9 cellular contexts compared by ENCODE assay signal in the genomic region with DNA sequence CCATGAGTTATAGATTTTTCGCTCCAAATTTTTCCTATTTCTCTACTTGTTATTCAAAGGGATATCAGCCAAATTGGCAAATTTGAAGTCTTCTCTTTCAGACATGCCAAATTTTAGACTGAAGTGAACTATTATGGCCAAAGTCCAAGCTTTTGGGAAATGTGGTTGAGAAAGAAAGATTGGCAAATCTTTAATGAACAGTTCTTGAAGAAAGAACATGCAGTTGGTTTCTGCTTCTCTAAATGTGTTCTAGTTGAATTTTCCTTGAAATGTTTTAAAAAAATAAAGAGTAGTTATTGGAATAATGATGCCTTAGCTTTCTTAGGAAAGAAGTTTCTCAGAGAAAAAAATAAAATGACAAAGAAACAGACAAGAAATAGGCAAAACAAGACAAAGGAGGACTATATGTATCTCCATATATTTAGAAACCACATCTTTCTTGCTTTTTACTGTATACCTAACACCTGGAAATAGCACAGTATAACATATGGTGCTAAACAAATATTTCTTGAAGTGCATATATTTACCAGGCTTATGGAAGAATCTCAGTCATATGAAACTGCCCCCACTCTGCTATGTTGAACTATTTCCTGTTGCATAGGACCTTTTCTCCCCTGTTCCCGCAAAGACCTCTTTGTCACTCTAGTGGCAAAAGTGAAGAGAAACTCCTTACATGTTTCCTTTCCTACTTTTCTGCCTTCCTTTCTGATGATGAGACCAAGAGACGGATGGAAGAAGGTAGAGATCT.
DNase-seq lines count a peak whose midpoint lies in the region; ATAC-seq and TF ChIP-seq lines count a peak whose summit lies in the region.
"Had no signal": no experiment of that assay in that cellular context is flagged by ENCODE, and none has a peak within 500 bp of the region (broad histone marks: within the 10 kb centered on the region; RNA-seq: fewer than 3 reads in every experiment).

No MANE protein-coding gene starts in this region.

- H3K4me3 Mint-ChIP-seq in stimulated activated naive CD8-positive, alpha-beta T cell treated with anti-CD3 and anti-CD28 coated beads, Interleukin-15, Interleukin-2, amounts not matched to agents 100 ng/mL and 50 ng/mL, for 24 hours: no peak overlapping the region
- no peak overlapping the region for H3K4me3 Mint-ChIP-seq in stimulated activated naive CD8-positive, alpha-beta T cell treated with anti-CD3 and anti-CD28 coated beads, Interleukin-15, amount 100 ng/mL, for 72 hours
- no peak overlapping the region for H3K4me3 Mint-ChIP-seq in activated CD4-positive, alpha-beta T cell treated with anti-CD3 and anti-CD28 coated beads, Interleukin-2, amount 10 ng/mL, durations not matched to agents 24 days and 14 days

- H3K4me1 Mint-ChIP-seq in stimulated activated naive CD8-positive, alpha-beta T cell treated with anti-CD3 and anti-CD28 coated beads, Interleukin-15, Interleukin-2, amounts not matched to agents 100 ng/mL and 50 ng/mL, for 24 hours (ENCODE audit: low read depth): peaks cover 5% of the 10 kb centered on the region
- no peaks in the 10 kb centered on the region for H3K4me1 Mint-ChIP-seq in stimulated activated naive CD8-positive, alpha-beta T cell treated with anti-CD3 and anti-CD28 coated beads, Interleukin-15, amount 100 ng/mL, for 72 hours
- no peaks in the 10 kb centered on the region for H3K4me1 Mint-ChIP-seq in activated CD4-positive, alpha-beta T cell treated with anti-CD3 and anti-CD28 coated beads, Interleukin-2, amount 10 ng/mL, durations not matched to agents 24 days and 14 days

- no peak for DNase-seq in stimulated activated naive CD8-positive, alpha-beta T cell treated with anti-CD3 and anti-CD28 coated beads, Interleukin-15, amount 100 ng/mL, for 72 hours
- DNase-seq in Karpas-422: peak; percentile 43
- no peak for DNase-seq in right atrium auricular region (ENCODE audit: low spot score)
- no peak for DNase-seq in aorta
- no peak for DNase-seq in NCI-H774 (lab: John Stamatoyannopoulos, UW)
- no peak for DNase-seq in activated CD4-positive, alpha-beta T cell treated with anti-CD3 and anti-CD28 coated beads, Interleukin-2, amount 10 ng/mL, durations not matched to agents 24 days and 14 days
- no peak for DNase-seq in H4 (ENCODE audit: low spot score)

- WGBS in aorta, 2 donors: 69 to 76% methylated on average over 3 of the region's 3 CpGs

- H3K4me3 ChIP-seq in Karpas-422 (ENCODE audit: low read length) (peak overlapping the region; percentile 20; the same call in 1 of the 2 replicates), right atrium auricular region (no peak overlapping the region), aorta (ENCODE audit: low read length in 2 of 2) (no peak overlapping the region)
- H3K4me3 ChIP-seq: SJSA1 had no signal

- H3K4me2 ChIP-seq in Karpas-422 (ENCODE audit: low read depth, low read length, poor library complexity, severe bottlenecking): peak overlapping the region; percentile 45

- no peaks in the 10 kb centered on the region for H3K36me3 ChIP-seq in Karpas-422 (ENCODE audit: insufficient read depth, low read length)
- no peaks in the 10 kb centered on the region for H3K36me3 ChIP-seq in right atrium auricular region
- H3K36me3 ChIP-seq in aorta (ENCODE audit: control insufficient read depth in 1 of 2, insufficient read depth in 2 of 2, low read length in 1 of 2): no peaks in the 10 kb centered on the region
- H3K36me3 ChIP-seq: SJSA1 had no signal

- no peaks in the 10 kb centered on the region for H3K27me3 Mint-ChIP-seq in stimulated activated naive CD8-positive, alpha-beta T cell treated with anti-CD3 and anti-CD28 coated beads, Interleukin-15, Interleukin-2, amounts not matched to agents 100 ng/mL and 50 ng/mL, for 24 hours
- no peaks in the 10 kb centered on the region for H3K27me3 Mint-ChIP-seq in stimulated activated naive CD8-positive, alpha-beta T cell treated with anti-CD3 and anti-CD28 coated beads, Interleukin-15, amount 100 ng/mL, for 72 hours
- no peaks in the 10 kb centered on the region for H3K27me3 Mint-ChIP-seq in activated CD4-positive, alpha-beta T cell treated with anti-CD3 and anti-CD28 coated beads, Interleukin-2, amount 10 ng/mL, durations not matched to agents 24 days and 14 days

- peak overlapping the region; percentile 50 for H3K9ac ChIP-seq in Karpas-422 (ENCODE audit: low read length)

- H3K79me2 ChIP-seq in Karpas-422 (ENCODE audit: low read length): peaks cover 21% of the 10 kb centered on the region

- no peaks in the 10 kb centered on the region for H3K27me3 ChIP-seq in Karpas-422 (ENCODE audit: low read length)
- H3K27me3 ChIP-seq in right atrium auricular region: no peaks in the 10 kb centered on the region
- H3K27me3 ChIP-seq in aorta (ENCODE audit: control insufficient read depth in 1 of 2, insufficient read depth in 2 of 2, low read length in 1 of 2): no peaks in the 10 kb centered on the region
- H3K27me3 ChIP-seq: SJSA1 had no signal

- H3K36me3 Mint-ChIP-seq in stimulated activated naive CD8-positive, alpha-beta T cell treated with anti-CD3 and anti-CD28 coated beads, Interleukin-15, Interleukin-2, amounts not matched to agents 100 ng/mL and 50 ng/mL, for 24 hours (ENCODE audit: low read depth): no peaks in the 10 kb centered on the region
- H3K36me3 Mint-ChIP-seq in activated CD4-positive, alpha-beta T cell treated with anti-CD3 and anti-CD28 coated beads, Interleukin-2, amount 10 ng/mL, durations not matched to agents 24 days and 14 days (ENCODE audit: low read depth): no peaks in the 10 kb centered on the region

- intact Hi-C loops in aorta (cut with DNase I): no loop called here
- intact Hi-C loops in activated CD4-positive, alpha-beta T cell treated with anti-CD3 and anti-CD28 coated beads, Interleukin-2, amount 10 ng/mL, durations not matched to agents 24 days and 14 days (cut with micrococcal nuclease): no loop called here

- H3K4me1 ChIP-seq in Karpas-422 (ENCODE audit: low read length) (peaks cover 49% of the 10 kb centered on the region), right atrium auricular region (peaks cover 0 to 44% of the 10 kb centered on the region in 2 donors), aorta (ENCODE audit: control insufficient read depth in 1 of 2, insufficient read depth in 2 of 2, low read length in 2 of 2) (peaks cover 0 to 2% of the 10 kb centered on the region in 2 donors)

- H3K9me3 Mint-ChIP-seq in stimulated activated naive CD8-positive, alpha-beta T cell treated with anti-CD3 and anti-CD28 coated beads, Interleukin-15, Interleukin-2, amounts not matched to agents 100 ng/mL and 50 ng/mL, for 24 hours: peaks cover 3% of the 10 kb centered on the region
- H3K9me3 Mint-ChIP-seq in stimulated activated naive CD8-positive, alpha-beta T cell treated with anti-CD3 and anti-CD28 coated beads, Interleukin-15, amount 100 ng/mL, for 72 hours: peaks cover 0 to 4% of the 10 kb centered on the region in 2 donors
- no peaks in the 10 kb centered on the region for H3K9me3 Mint-ChIP-seq in activated CD4-positive, alpha-beta T cell treated with anti-CD3 and anti-CD28 coated beads, Interleukin-2, amount 10 ng/mL, durations not matched to agents 24 days and 14 days

- no peaks in the 10 kb centered on the region for H4K20me1 ChIP-seq in Karpas-422 (ENCODE audit: insufficient read depth, low read depth, low read length)

- H3K9me3 ChIP-seq in Karpas-422 (ENCODE audit: low read length): no peaks in the 10 kb centered on the region
- no peaks in the 10 kb centered on the region for H3K9me3 ChIP-seq in right atrium auricular region
- H3K9me3 ChIP-seq in aorta (ENCODE audit: control insufficient read depth, low read length): no peaks in the 10 kb centered on the region
- H3K9me3 ChIP-seq: SJSA1 had no signal

- no peak for ATAC-seq in stimulated activated naive CD8-positive, alpha-beta T cell treated with anti-CD3 and anti-CD28 coated beads, Interleukin-15, amount 100 ng/mL, for 72 hours
- ATAC-seq in aorta (ENCODE audit: low FRiP score): peak; percentile 24

- no peak overlapping the region for H2AFZ ChIP-seq in Karpas-422 (ENCODE audit: low read length)

- no peak for TF ChIP-seq CTCF in right atrium auricular region (IDR thresholded peaks at IDR 0.05)

- H3K27ac ChIP-seq in Karpas-422 (ENCODE audit: low read length) (peak overlapping the region; percentile 85), right atrium auricular region (peak overlapping the region; percentile 73 to 92), aorta (ENCODE audit: low read depth in 1 of 2, low read length in 2 of 2) (no peak overlapping the region)
- H3K27ac ChIP-seq: SJSA1 had no signal

- H3K9me2 ChIP-seq in Karpas-422 (replicated peaks; ENCODE audit: insufficient read depth, low read length): no peaks in the 10 kb centered on the region

- H3K27ac Mint-ChIP-seq in stimulated activated naive CD8-positive, alpha-beta T cell treated with anti-CD3 and anti-CD28 coated beads, Interleukin-15, Interleukin-2, amounts not matched to agents 100 ng/mL and 50 ng/mL, for 24 hours: peak overlapping the region; percentile 65
- no peak overlapping the region for H3K27ac Mint-ChIP-seq in stimulated activated naive CD8-positive, alpha-beta T cell treated with anti-CD3 and anti-CD28 coated beads, Interleukin-15, amount 100 ng/mL, for 72 hours
- no peak overlapping the region for H3K27ac Mint-ChIP-seq in activated CD4-positive, alpha-beta T cell treated with anti-CD3 and anti-CD28 coated beads, Interleukin-2, amount 10 ng/mL, durations not matched to agents 24 days and 14 days

Comparison
In these comparisons a context has a peak if more than half of its experiments do, and no peak if none do; other contexts are left out.
1. H3K27ac ChIP-seq: peak in Karpas-422 (single experiment) and right atrium auricular region (2 of 2); none in aorta (0 of 2).